Comparison of ENCODE assay signal across 8 cellular contexts in genomic region chr5:53170748-53171349, GRCh38.
A peak's percentile ranks its signal among the peaks of the same experiment; 100 is the strongest.
DNase-seq lines count a peak whose midpoint lies in the region; ATAC-seq and TF ChIP-seq lines count a peak whose summit lies in the region.

No MANE protein-coding gene starts in this region.

- H3K4me1 Mint-ChIP-seq in Calu3 (ENCODE audit: low read depth, unreplicated experiment) (no peaks in the 10 kb centered on the region), neural progenitor cell (no peaks in the 10 kb centered on the region), T-cell (no peaks in the 10 kb centered on the region)

- CTCF ChIA-PET in Calu3 (lab: Charles Lee): interaction anchor here (0.6 to 0.9 kb wide), 3 partner anchors 222 to 1064 kb away, joined by 3 to 5 read pairs (median 3); no protein-coding TSS in a partner anchor
- CTCF ChIA-PET in T-cell (lab: Charles Lee): interaction anchor here in 1 of 2 donors (0.7 to 1.5 kb wide), 3 partner anchors 41 to 1064 kb away, joined by 3 to 4 read pairs (median 4); no protein-coding TSS in a partner anchor

- H3K27me3 ChIP-seq in dorsolateral prefrontal cortex (peaks cover 0 to 7% (median 0%) of the 10 kb centered on the region in 45 donors), neural progenitor cell (no peaks in the 10 kb centered on the region)

- H3K9me3 ChIP-seq in neural progenitor cell (ENCODE audit: low read depth): no peaks in the 10 kb centered on the region

- no peak overlapping the region for H2AFZ ChIP-seq in neural progenitor cell (replicated peaks)

- no peaks in the 10 kb centered on the region for H3K27me3 Mint-ChIP-seq in Calu3 (ENCODE audit: unreplicated experiment)
- H3K27me3 Mint-ChIP-seq in neural progenitor cell (ENCODE audit: insufficient read depth, low read depth): no peaks in the 10 kb centered on the region
- peaks cover 8 to 26% of the 10 kb centered on the region in 2 donors for H3K27me3 Mint-ChIP-seq in T-cell

- H3K4me2 ChIP-seq in neural progenitor cell: no peak overlapping the region

- POLR2A ChIA-PET in T-cell (lab: Charles Lee): no interaction called here

- BruUV-seq in Calu3 (replicated peaks; lab: Mats Ljungman, UMichigan): no TSS peak

- H4K20me1 ChIP-seq in neural progenitor cell (ENCODE audit: low read depth): no peaks in the 10 kb centered on the region

- no peak overlapping the region for H3K4me3 ChIP-seq in dorsolateral prefrontal cortex
- H3K4me3 ChIP-seq in neural progenitor cell: no peak overlapping the region

- no peaks in the 10 kb centered on the region for H3K36me3 ChIP-seq in neural progenitor cell

- H3K27ac Mint-ChIP-seq in Calu3 (ENCODE audit: unreplicated experiment) (no peak overlapping the region), neural progenitor cell (no peak overlapping the region), T-cell (no peak overlapping the region)

- H3K36me3 Mint-ChIP-seq in Calu3 (ENCODE audit: insufficient read depth, unreplicated experiment): no peaks in the 10 kb centered on the region
- H3K36me3 Mint-ChIP-seq in neural progenitor cell: no peaks in the 10 kb centered on the region
- no peaks in the 10 kb centered on the region for H3K36me3 Mint-ChIP-seq in T-cell

- no peaks in the 10 kb centered on the region for H3K79me2 ChIP-seq in neural progenitor cell (ENCODE audit: low read depth)

- ATAC-seq in GM21423 (IDR thresholded peaks at IDR 0.05; ENCODE audit: unreplicated experiment) (peak; percentile 58), T-cell (replicated peaks in 1 of 4) (no peak), HG03175 (IDR thresholded peaks at IDR 0.05; ENCODE audit: unreplicated experiment) (no peak)

- DNase-seq in Calu3 (peak; percentile 35), NCI-H748 treated with DMSO at 0.1 percent for 48 hours (lab: John Stamatoyannopoulos, UW) (peak; percentile 10), dorsolateral prefrontal cortex (no peak), neural progenitor cell (ENCODE audit: low spot score) (peak; percentile 56), SIG-M5 treated with dmso at 0.1 percent for 504 hours (lab: John Stamatoyannopoulos, UW; ENCODE audit: unreplicated experiment) (no peak), T-cell (no peak)

- no peaks in the 10 kb centered on the region for H3F3A ChIP-seq in neural progenitor cell (ENCODE audit: low read depth)

- TF ChIP-seq CTCF in Calu3 (IDR thresholded peaks at IDR 0.05; ENCODE audit: unreplicated experiment) (peak; percentile 50), dorsolateral prefrontal cortex (IDR thresholded peaks at IDR 0.05 in 54 of 56, conservative IDR thresholded peaks at IDR 0.05 in 2 of 56; ENCODE audit: low read depth in 1 of 56, partially characterized antibody in 56 of 56) (peak; percentile 21 to 78 (median 58)), neural progenitor cell (IDR thresholded peaks at IDR 0.05) (peak; percentile 73)

- no peak overlapping the region for H3K9ac ChIP-seq in neural progenitor cell

- peaks cover 8% of the 10 kb centered on the region for H3K9me3 Mint-ChIP-seq in Calu3 (ENCODE audit: low read depth, unreplicated experiment)
- H3K9me3 Mint-ChIP-seq in neural progenitor cell: peaks cover 3% of the 10 kb centered on the region
- H3K9me3 Mint-ChIP-seq in T-cell: no peaks in the 10 kb centered on the region

- H3K4me3 Mint-ChIP-seq in Calu3 (ENCODE audit: low read depth, unreplicated experiment) (no peak overlapping the region), neural progenitor cell (no peak overlapping the region), T-cell (no peak overlapping the region)

- no peaks in the 10 kb centered on the region for H3K4me1 ChIP-seq in neural progenitor cell

- intact Hi-C loops in Calu3 (cut with micrococcal nuclease; ENCODE audit: unreplicated experiment): loop anchor here (1.0 to 10.0 kb wide), 4 partner anchors 194 to 1046 kb away; no protein-coding TSS in a partner anchor
- intact Hi-C loops in dorsolateral prefrontal cortex (cut with DNase I): loop anchor here (5.0 to 10.0 kb wide), 2 partner anchors 1044 to 1051 kb away; no protein-coding TSS in a partner anchor

- H3K27ac ChIP-seq in dorsolateral prefrontal cortex (no peak overlapping the region), neural progenitor cell (no peak overlapping the region)

Comparison
In these comparisons a context has a peak if more than half of its experiments do, and no peak if none do; other contexts are left out.
1. DNase-seq: peak in Calu3 (single experiment), NCI-H748 treated with DMSO at 0.1 percent for 48 hours (single experiment) and neural progenitor cell (single experiment); none in dorsolateral prefrontal cortex (0 of 10), SIG-M5 treated with dmso at 0.1 percent for 504 hours (single experiment) and T-cell (0 of 34).
2. Peak in every context shown above with its lines, with median percentiles within 50 percentile points of each other: CTCF ChIP-seq.